ENCODE assay signal across 8 cellular contexts in the genomic region with DNA sequence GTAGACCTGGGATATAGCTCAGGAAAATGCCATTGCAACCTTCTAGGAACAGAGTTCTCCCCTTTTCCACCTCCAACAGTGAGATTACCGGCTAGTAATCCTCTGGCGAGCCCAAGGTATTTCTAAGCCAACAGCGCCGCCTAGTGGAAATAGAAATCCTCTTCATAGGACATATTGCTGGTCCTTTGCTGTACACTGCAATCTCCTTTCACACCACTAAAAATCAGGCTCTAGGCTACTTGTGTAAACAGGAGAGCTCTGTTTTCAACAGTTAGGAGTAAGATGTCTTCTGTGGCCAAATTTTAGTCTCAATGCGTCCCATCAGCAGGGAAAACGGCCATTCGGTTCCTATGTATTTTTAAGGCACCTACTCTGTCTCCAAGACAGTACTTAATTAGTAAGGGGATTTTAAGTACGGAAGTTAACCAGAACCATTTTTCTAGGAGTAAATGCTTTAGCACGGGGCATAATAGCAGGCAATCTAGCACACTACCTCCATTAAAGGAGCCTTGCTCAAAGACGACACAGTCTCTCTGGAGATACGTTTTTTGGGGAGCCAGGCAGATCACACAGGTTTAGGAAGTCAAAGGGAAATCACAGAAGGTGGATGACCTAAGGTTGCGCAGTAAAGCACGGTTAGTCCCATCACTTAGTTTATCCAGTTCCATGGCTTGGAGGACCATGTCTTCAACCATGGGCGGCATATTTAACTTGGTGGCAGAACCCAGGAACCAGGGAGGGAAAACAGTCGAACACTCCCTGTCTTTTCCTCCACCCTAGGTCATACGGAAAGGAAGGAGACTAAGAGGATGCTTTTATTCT. TPM values are rescaled to one million over a fixed set of nuclear protein-coding genes. Genes with fewer than 3 reads are reported as not detected.
DNase-seq lines count a peak whose midpoint lies in the region; ATAC-seq, FAIRE-seq and TF ChIP-seq lines count a peak whose summit lies in the region.

No MANE protein-coding gene starts in this region.

- FAIRE-seq in GM12892 (lab: Jason Lieb, UNC), result peak; percentile 79

- no peak overlapping the region for H3K27ac ChIP-seq in cardiac muscle cell

- peak; percentile 81 for TF ChIP-seq CTCF in cardiac muscle cell (IDR thresholded peaks at IDR 0.05; ENCODE audit: low read depth, low read length)

- DNase-seq in GM12892 (ENCODE audit: insufficient read length) (no peak), NCI-H1092 (lab: John Stamatoyannopoulos, UW) (peak; percentile 77), SKM-1 (lab: John Stamatoyannopoulos, UW; ENCODE audit: unreplicated experiment) (peak; percentile 70), cardiac muscle cell (ENCODE audit: low read depth in 1 of 2, low spot score in 1 of 2) (peak; percentile 90 to 95), pulmonary artery endothelial cell (ENCODE audit: low read depth, low spot score) (peak; percentile 54), mesenteric fat pad (ENCODE audit: low spot score) (no peak)
- peak; percentile 73 for DNase-seq in activated naive CD4-positive, alpha-beta T cell treated with anti-CD3 and anti-CD28 coated beads, Interleukin-2, amount 50 U/mL, for 16 hours

- TF ChIP-seq POLR2A in GM12892 (IDR thresholded peaks at IDR 0.05; ENCODE audit: low read depth, low read length), result no peak

- no peak overlapping the region for H3K4me3 ChIP-seq in cardiac muscle cell

- no peaks in the 10 kb centered on the region for H3K27me3 ChIP-seq in cardiac muscle cell

- H3K9me3 ChIP-seq in cardiac muscle cell (ENCODE audit: low read depth), result no peaks in the 10 kb centered on the region

- peak; percentile 90 for ATAC-seq in HG02678 (IDR thresholded peaks at IDR 0.05; ENCODE audit: unreplicated experiment)

- H3K4me1 ChIP-seq in cardiac muscle cell (ENCODE audit: low read depth), result peaks cover 6% of the 10 kb centered on the region

- no peaks in the 10 kb centered on the region for H3K36me3 ChIP-seq in cardiac muscle cell

RNA-seq across cellular contexts. Expression of gene NCEH1, which starts 43.8 kb away (rescaled TPM):
- 2.4 TPM for polyA plus RNA-seq in GM12892 (2012; ENCODE audit: missing spikeins)
- 3.2 and 8.0 TPM in 2 replicates for total RNA-seq in cardiac muscle cell
- polyA plus RNA-seq in cardiac muscle cell, result 3.2 and 7.5 TPM in 2 replicates
- total RNA-seq in pulmonary artery endothelial cell, result 24.7 and 34.4 TPM in 2 replicates
- 17.8 TPM for total RNA-seq in mesenteric fat pad

Comparison
In these comparisons a context has a peak if more than half of its experiments do, and no peak if none do; other contexts are left out.
1. DNase-seq: peak in NCI-H1092 (single experiment), SKM-1 (single experiment), activated naive CD4-positive, alpha-beta T cell treated with anti-CD3 and anti-CD28 coated beads, Interleukin-2, amount 50 U/mL, for 16 hours (single experiment), cardiac muscle cell (2 of 2) and pulmonary artery endothelial cell (single experiment); none in GM12892 (single experiment) and mesenteric fat pad (single experiment).